In the genomic region with DNA sequence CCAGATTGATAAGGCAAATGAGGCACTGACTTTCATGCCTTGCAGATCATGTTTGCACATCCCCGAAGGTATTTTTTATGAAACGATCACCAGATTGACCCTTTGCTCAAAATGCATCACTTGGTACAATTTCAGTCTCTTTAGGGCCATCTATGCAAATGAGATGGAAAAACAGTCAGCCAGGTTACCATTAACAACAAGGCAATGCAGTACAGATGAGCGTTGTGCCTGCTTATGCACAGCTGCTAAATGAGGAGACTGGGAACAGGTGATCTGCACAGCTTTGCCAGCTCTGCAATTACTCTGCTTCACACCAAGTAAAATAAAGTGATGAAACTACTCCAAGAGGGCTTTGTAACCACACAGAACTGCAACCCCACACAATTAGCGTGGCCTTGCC, we compare ENCODE assay signal across 17 cellular contexts. TPM values are rescaled to one million over a fixed set of nuclear protein-coding genes. Genes with fewer than 3 reads are reported as not detected.
"Had no signal": no experiment of that assay in that cellular context is flagged by ENCODE, and none has a peak within 500 bp of the region (broad histone marks: within the 10 kb centered on the region; RNA-seq: fewer than 3 reads in every experiment).

No MANE protein-coding gene starts in this region.

- DNase-seq: activated CD4-positive, alpha-beta T cell treated with anti-CD3 and anti-CD28 coated beads, Interleukin-2, amount 50 U/mL, for 48 hours; activated naive CD4-positive, alpha-beta T cell treated with anti-CD3 and anti-CD28 coated beads, Interleukin-2, amount 10 ng/mL, durations not matched to agents 7 days and 5 days; adrenal gland; left lung; mammary epithelial cell; naive thymus-derived CD8-positive, alpha-beta T cell; pancreas; sigmoid colon; stimulated activated CD4-positive, alpha-beta T cell treated with anti-CD3 and anti-CD28 coated beads, Interleukin-12 subunit alpha, Interleukin-12 subunit beta, amount 100 ng/mL, for 4 hours; stimulated activated CD4-positive, alpha-beta T cell treated with anti-CD3 and anti-CD28 coated beads, Interleukin-2, amount 100 ng/mL, for 24 hours; WERI-Rb-1 had no signal

- H3K9me3 Mint-ChIP-seq: activated naive CD4-positive, alpha-beta T cell treated with anti-CD3 and anti-CD28 coated beads, Interleukin-2, amount 10 ng/mL, durations not matched to agents 7 days and 5 days; activated T-helper 2 cell treated with anti-CD3 and anti-CD28 coated beads, Interferon-gamma antibody, Interleukin-2, Interleukin-4, amounts not matched to agents 10 μg/mL and 5 μg/mL and 100 μg/mL, durations not matched to agents 14 hours and 24 hours and 36 hours; stimulated activated effector memory CD8-positive, alpha-beta T cell treated with anti-CD3 and anti-CD28 coated beads, Interleukin-12 subunit alpha, Interleukin-12 subunit beta, amount 100 ng/mL, for 72 hours had no signal

- H3K36me3 Mint-ChIP-seq: activated naive CD4-positive, alpha-beta T cell treated with anti-CD3 and anti-CD28 coated beads, Interleukin-2, amount 10 ng/mL, durations not matched to agents 7 days and 5 days; naive thymus-derived CD8-positive, alpha-beta T cell; stimulated activated effector memory CD8-positive, alpha-beta T cell treated with anti-CD3 and anti-CD28 coated beads, Interleukin-12 subunit alpha, Interleukin-12 subunit beta, amount 100 ng/mL, for 72 hours had no signal

- H3K4me3 Mint-ChIP-seq: activated naive CD4-positive, alpha-beta T cell treated with anti-CD3 and anti-CD28 coated beads, Interleukin-2, amount 10 ng/mL, durations not matched to agents 7 days and 5 days; naive thymus-derived CD8-positive, alpha-beta T cell; stimulated activated effector memory CD8-positive, alpha-beta T cell treated with anti-CD3 and anti-CD28 coated beads, Interleukin-12 subunit alpha, Interleukin-12 subunit beta, amount 100 ng/mL, for 72 hours had no signal

- H3K27me3 ChIP-seq: adrenal gland, cardiac muscle cell, hepatocyte, left lung, pancreas, sigmoid colon had no signal

- H3K27ac ChIP-seq: adrenal gland, cardiac muscle cell, hepatocyte, left lung, pancreas, sigmoid colon, WERI-Rb-1 had no signal

- H3K9me3 ChIP-seq: adrenal gland, left lung, pancreas, sigmoid colon had no signal

- H3K4me1 Mint-ChIP-seq: activated naive CD4-positive, alpha-beta T cell treated with anti-CD3 and anti-CD28 coated beads, Interleukin-2, amount 10 ng/mL, durations not matched to agents 7 days and 5 days; naive thymus-derived CD8-positive, alpha-beta T cell had no signal

- H3K27ac Mint-ChIP-seq: activated naive CD4-positive, alpha-beta T cell treated with anti-CD3 and anti-CD28 coated beads, Interleukin-2, amount 10 ng/mL, durations not matched to agents 7 days and 5 days; activated T-helper 2 cell treated with anti-CD3 and anti-CD28 coated beads, Interferon-gamma antibody, Interleukin-2, Interleukin-4, amounts not matched to agents 10 μg/mL and 5 μg/mL and 100 μg/mL, durations not matched to agents 14 hours and 24 hours and 36 hours; stimulated activated effector memory CD8-positive, alpha-beta T cell treated with anti-CD3 and anti-CD28 coated beads, Interleukin-12 subunit alpha, Interleukin-12 subunit beta, amount 100 ng/mL, for 72 hours had no signal

- ATAC-seq: left lung; naive thymus-derived CD8-positive, alpha-beta T cell; stimulated activated effector memory CD8-positive, alpha-beta T cell treated with anti-CD3 and anti-CD28 coated beads, Interleukin-12 subunit alpha, Interleukin-12 subunit beta, amount 100 ng/mL, for 72 hours had no signal

- H3K36me3 ChIP-seq: adrenal gland, cardiac muscle cell, left lung, pancreas, sigmoid colon, WERI-Rb-1 had no signal

- H3K4me1 ChIP-seq: adrenal gland, left lung, pancreas, sigmoid colon had no signal

- H3K4me3 ChIP-seq: adrenal gland, cardiac muscle cell, hepatocyte, left lung, pancreas, sigmoid colon had no signal

RNA-seq across cellular contexts. Expression of a gene that starts 26.1 kb away (rescaled TPM):
- total RNA-seq: activated T-helper 2 cell treated with anti-CD3 and anti-CD28 coated beads, Interferon-gamma antibody, Interleukin-2, Interleukin-4, amounts not matched to agents 10 μg/mL and 5 μg/mL and 100 μg/mL, durations not matched to agents 14 hours and 24 hours and 36 hours; adrenal gland; cardiac muscle cell; dermis microvascular lymphatic vessel endothelial cell; mammary epithelial cell; naive thymus-derived CD8-positive, alpha-beta T cell had no signal
- polyA plus RNA-seq: adrenal gland; cardiac muscle cell; keratinocyte; mammary epithelial cell; naive thymus-derived CD8-positive, alpha-beta T cell had no signal
